In genomic region chr12:94875525-94875924, GRCh38 we compare ENCODE assay signal across 8 cellular contexts.
A peak's percentile ranks its signal among the peaks of the same experiment; 100 is the strongest.
DNase-seq lines count a peak whose midpoint lies in the region; ATAC-seq, FAIRE-seq and TF ChIP-seq lines count a peak whose summit lies in the region.

No MANE protein-coding gene starts in this region.

- POLR2A ChIA-PET in endothelial cell of umbilical vein (lab: Charles Lee): no interaction called here

- H3K36me3 ChIP-seq in endothelial cell of umbilical vein (ENCODE audit: control insufficient read depth in 2 of 2, extremely low read depth in 1 of 2, insufficient read depth in 2 of 2, low read length in 2 of 2) (no peaks in the 10 kb centered on the region), vagina (no peaks in the 10 kb centered on the region)

- CTCF ChIA-PET in endothelial cell of umbilical vein (lab: Charles Lee): interaction anchor here (0.6 to 2.3 kb wide), 14 partner anchors 13 to 659 kb away, joined by 3 to 9 read pairs (median 4); no protein-coding TSS in a partner anchor

- TF ChIP-seq CTCF in endothelial cell of umbilical vein (IDR thresholded peaks at IDR 0.05; ENCODE audit: extremely low read depth in 1 of 2, insufficient read depth in 1 of 2, low read depth in 1 of 2, low read length in 2 of 2) (peak in 1 of 2 donors; percentile 27), retinal pigment epithelial cell (conservative IDR thresholded peaks at IDR 0.05; ENCODE audit: low read depth, low read length) (peak; percentile 43), vagina (IDR thresholded peaks at IDR 0.05) (no peak)

- no peak overlapping the region for H2AFZ ChIP-seq in endothelial cell of umbilical vein (ENCODE audit: low read depth, low read length)

- H3K27me3 ChIP-seq in endothelial cell of umbilical vein (ENCODE audit: control insufficient read depth in 2 of 2, insufficient read depth in 2 of 2, low read length in 2 of 2) (peaks cover 44 to 52% of the 10 kb centered on the region in 2 experiments), vagina (no peaks in the 10 kb centered on the region)

- no peaks in the 10 kb centered on the region for H4K20me1 ChIP-seq in endothelial cell of umbilical vein (replicated peaks; ENCODE audit: control insufficient read depth, extremely low read depth, insufficient read depth, low read length)

- H3K4me1 ChIP-seq in endothelial cell of umbilical vein (ENCODE audit: control insufficient read depth, extremely low read depth, insufficient read depth, low read length) (no peaks in the 10 kb centered on the region), vagina (peaks cover 15% of the 10 kb centered on the region)

- FAIRE-seq in endothelial cell of umbilical vein (lab: Jason Lieb, UNC): peak; percentile 24

- no peak overlapping the region for H3K4me2 ChIP-seq in endothelial cell of umbilical vein (ENCODE audit: insufficient read depth, low read length)

- no peak overlapping the region for H3K9ac ChIP-seq in endothelial cell of umbilical vein (replicated peaks; ENCODE audit: extremely low read depth, insufficient read depth, low read length)

- H3K9me1 ChIP-seq in endothelial cell of umbilical vein (replicated peaks; ENCODE audit: control insufficient read depth, extremely low read depth, insufficient read depth, low read length): no peaks in the 10 kb centered on the region

- H3K27ac ChIP-seq in endothelial cell of umbilical vein (ENCODE audit: insufficient read depth, low read depth, low read length) (no peak overlapping the region), vagina (no peak overlapping the region)

- H3K9me3 ChIP-seq in endothelial cell of umbilical vein (replicated peaks; ENCODE audit: control insufficient read depth, insufficient read depth, low read length): no peaks in the 10 kb centered on the region
- no peaks in the 10 kb centered on the region for H3K9me3 ChIP-seq in vagina

- H3K4me3 ChIP-seq in endothelial cell of umbilical vein (replicated peaks in 1 of 3; ENCODE audit: insufficient read depth in 1 of 3, low read depth in 1 of 3, low read length in 3 of 3): no peak overlapping the region
- no peak overlapping the region for H3K4me3 ChIP-seq in retinal pigment epithelial cell (ENCODE audit: low read length)
- H3K4me3 ChIP-seq in vagina: no peak overlapping the region

- no peaks in the 10 kb centered on the region for H3K79me2 ChIP-seq in endothelial cell of umbilical vein (ENCODE audit: control insufficient read depth, insufficient read depth, low read length)

- ATAC-seq in GM18873 (IDR thresholded peaks at IDR 0.05; ENCODE audit: low FRiP score, unreplicated experiment) (peak; percentile 54), HG03342 (IDR thresholded peaks at IDR 0.05; ENCODE audit: unreplicated experiment) (peak; percentile 54)

- intact Hi-C loops in endothelial cell of umbilical vein (cut with micrococcal nuclease): loop anchor here (1.0 to 5.0 kb wide), 2 partner anchors 228 to 329 kb away; no protein-coding TSS in a partner anchor
- intact Hi-C loops in vagina (cut with DNase I): no loop called here

- BruUV-seq in endothelial cell of umbilical vein (replicated peaks; lab: Mats Ljungman, UMichigan): no TSS peak

- DNase-seq in DMS 273 treated with DMSO at 0.1 percent for 48 hours (lab: John Stamatoyannopoulos, UW) (peak; percentile 8), NCI-H774 (lab: John Stamatoyannopoulos, UW) (peak; percentile 41), endothelial cell of umbilical vein (ENCODE audit: low read depth, low spot score) (peak; percentile 41), retinal pigment epithelial cell (ENCODE audit: low read depth) (no peak), ecto neural progenitor cell (ENCODE audit: low spot score) (no peak), vagina (ENCODE audit: extremely low spot score in 2 of 2) (no peak)

- TF ChIP-seq POLR2A in endothelial cell of umbilical vein (IDR thresholded peaks at IDR 0.05; ENCODE audit: low read depth, low read length) (no peak), vagina (IDR thresholded peaks at IDR 0.05) (no peak)

- dilution Hi-C loops in endothelial cell of umbilical vein (cut with MboI; ENCODE audit: extremely low pct_ligation_motif_present, low sequenced_read_pairs): no loop called here

TF ChIP-seq in endothelial cell of umbilical vein, 7 proteins besides CTCF, POLR2A, EP300 and RAD21:
- no peak for TF ChIP-seq POLR2AphosphoS5 (IDR thresholded peaks at IDR 0.05; ENCODE audit: insufficient read depth, low read depth, low read length)
- no peak for TF ChIP-seq FOS (IDR thresholded peaks at IDR 0.05; ENCODE audit: borderline replicate concordance, insufficient read depth, low read length)
- TF ChIP-seq GATA2 (IDR thresholded peaks at IDR 0.05; ENCODE audit: insufficient read depth, insufficient read length, low read depth, low read length): no peak
- TF ChIP-seq MYC (IDR thresholded peaks at IDR 0.05; ENCODE audit: low read depth, low read length): no peak
- no peak for TF ChIP-seq JUN (IDR thresholded peaks at IDR 0.05; ENCODE audit: borderline replicate concordance, insufficient read depth, insufficient read length, low read depth)
- TF ChIP-seq, protein P1, sequence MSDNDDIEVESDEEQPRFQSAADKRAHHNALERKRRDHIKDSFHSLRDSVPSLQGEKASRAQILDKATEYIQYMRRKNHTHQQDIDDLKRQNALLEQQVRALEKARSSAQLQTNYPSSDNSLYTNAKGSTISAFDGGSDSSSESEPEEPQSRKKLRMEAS (IDR thresholded peaks at IDR 0.05; ENCODE audit: insufficient read depth, insufficient read length): no peak
- TF ChIP-seq EZH2 (IDR thresholded peaks at IDR 0.05; ENCODE audit: borderline replicate concordance, low read depth, low read length, severe bottlenecking): no peak

Comparison
In these comparisons a context has a peak if more than half of its experiments do, and no peak if none do; other contexts are left out.
1. DNase-seq: peak in DMS 273 treated with DMSO at 0.1 percent for 48 hours (single experiment), NCI-H774 (single experiment) and endothelial cell of umbilical vein (single experiment); none in retinal pigment epithelial cell (single experiment), ecto neural progenitor cell (single experiment) and vagina (0 of 2).